In the genomic region with DNA sequence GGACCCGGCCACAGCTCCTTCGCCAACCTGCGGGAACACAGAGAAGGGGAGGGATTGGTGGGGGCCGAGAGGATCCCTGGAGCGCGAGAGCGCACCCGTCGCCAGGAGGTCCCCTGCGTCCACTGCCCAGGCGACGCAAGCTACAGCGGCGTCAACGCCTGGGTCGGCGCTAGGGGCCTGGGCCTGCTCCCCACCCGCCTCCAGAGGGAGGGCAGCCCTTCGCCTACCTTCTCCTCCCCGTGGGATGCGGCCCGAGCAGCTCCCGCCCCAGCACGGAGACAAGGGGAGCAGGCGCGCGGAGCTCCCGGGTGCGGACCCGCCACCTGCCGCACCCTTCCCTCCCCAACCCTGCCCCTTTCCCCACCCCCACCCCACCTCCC, we compare ENCODE assay signal across 8 cellular contexts.
A peak's percentile ranks its signal among the peaks of the same experiment; 100 is the strongest.
DNase-seq lines count a peak whose midpoint lies in the region; ATAC-seq, FAIRE-seq and TF ChIP-seq lines count a peak whose summit lies in the region.

No MANE protein-coding gene starts in this region.

- WGBS in HUES64, result 1% methylated on average over 31 of the region's 31 CpGs

- H3K4me3 Mint-ChIP-seq in memory B cell, result peak overlapping the region; percentile 59

- no peak for ATAC-seq in memory B cell (ENCODE audit: low read depth)
- ATAC-seq in HG03439 (IDR thresholded peaks at IDR 0.05; ENCODE audit: unreplicated experiment), result no peak
- ATAC-seq in left lobe of liver, result no peak

- H3K9me3 Mint-ChIP-seq in memory B cell, result no peaks in the 10 kb centered on the region

- no peaks in the 10 kb centered on the region for H3K36me3 ChIP-seq in HUES64 (ENCODE audit: insufficient read depth, low read length)

- H3K4me1 ChIP-seq in HUES64 (ENCODE audit: insufficient read depth, low read length), result peaks cover 11% of the 10 kb centered on the region; the same call in 1 of the 2 replicates

- peaks cover 16% of the 10 kb centered on the region for H3K4me1 Mint-ChIP-seq in memory B cell

- peaks cover 2% of the 10 kb centered on the region for H3K36me3 Mint-ChIP-seq in memory B cell

- no peak overlapping the region for H3K27ac ChIP-seq in HUES64 (ENCODE audit: low read depth, low read length)

- H3K27me3 ChIP-seq in HUES64 (ENCODE audit: insufficient read depth, low read length), result peaks cover 68% of the 10 kb centered on the region

- H3K27me3 Mint-ChIP-seq in memory B cell, result no peaks in the 10 kb centered on the region

- no peak overlapping the region for H3K27ac Mint-ChIP-seq in memory B cell

- TF ChIP-seq CTCF in cardiac fibroblast (IDR thresholded peaks at IDR 0.05; ENCODE audit: low read depth, low read length), result no peak

- no peaks in the 10 kb centered on the region for H3K9me3 ChIP-seq in HUES64 (ENCODE audit: insufficient read depth, low read depth, low read length)

- no peak for FAIRE-seq in GM19239 (lab: Jason Lieb, UNC)

- H3K4me3 ChIP-seq in HUES64 (ENCODE audit: low read length) (peak overlapping the region; percentile 65), cardiac fibroblast (replicated peaks in 1 of 2; ENCODE audit: low read depth in 2 of 2, low read length in 2 of 2) (peak overlapping the region; percentile 32 to 39)

- peak; percentile 28 for DNase-seq in AG08396 (ENCODE audit: low spot score)
- no peak for DNase-seq in cardiac fibroblast (ENCODE audit: low read depth in 2 of 2)
- DNase-seq in memory B cell (ENCODE audit: low spot score in 2 of 2), result no peak
- no peak for DNase-seq in GM19239 (ENCODE audit: insufficient read length, low spot score)
- DNase-seq in left lobe of liver (ENCODE audit: low spot score), result no peak
- no peak for DNase-seq in Kasumi-1 (lab: John Stamatoyannopoulos, UW)

- no peak overlapping the region for H3K9ac ChIP-seq in HUES64 (ENCODE audit: low read depth, low read length)
